In genomic region chr21:27700974-27701614, GRCh38 we compare ENCODE assay signal across 8 cellular contexts.
DNase-seq lines count a peak whose midpoint lies in the region; ATAC-seq and TF ChIP-seq lines count a peak whose summit lies in the region.

No MANE protein-coding gene starts in this region.

- no peak overlapping the region for H3K4me3 ChIP-seq in Jurkat, Clone E6-1 (ENCODE audit: low read length)
- H3K4me3 ChIP-seq in Peyer's patch (no peak overlapping the region), fibroblast of villous mesenchyme (ENCODE audit: low read depth, low read length) (no peak overlapping the region), tibial artery (no peak overlapping the region)

- H3K36me3 ChIP-seq in Peyer's patch (no peaks in the 10 kb centered on the region), tibial artery (no peaks in the 10 kb centered on the region)

- no peaks in the 10 kb centered on the region for H3K9me3 Mint-ChIP-seq in activated T-helper 2 cell treated with anti-CD3 and anti-CD28 coated beads, Interferon-gamma antibody, Interleukin-2, Interleukin-4, amounts not matched to agents 10 μg/mL and 5 μg/mL and 100 μg/mL, durations not matched to agents 14 hours and 24 hours and 36 hours

- H3K4me3 Mint-ChIP-seq in activated T-helper 2 cell treated with anti-CD3 and anti-CD28 coated beads, Interferon-gamma antibody, Interleukin-2, Interleukin-4, amounts not matched to agents 10 μg/mL and 5 μg/mL and 100 μg/mL, durations not matched to agents 14 hours and 24 hours and 36 hours (ENCODE audit: low read depth) = no peak overlapping the region

- no peak for TF ChIP-seq POLR2A in Peyer's patch (IDR thresholded peaks at IDR 0.05)

- ATAC-seq in GM21723 (IDR thresholded peaks at IDR 0.05; ENCODE audit: unreplicated experiment) = no peak

- intact Hi-C loops in activated T-helper 2 cell treated with anti-CD3 and anti-CD28 coated beads, Interferon-gamma antibody, Interleukin-2, Interleukin-4, amounts not matched to agents 10 μg/mL and 5 μg/mL and 100 μg/mL, durations not matched to agents 14 hours and 24 hours and 36 hours (cut with micrococcal nuclease) = loop anchor here (1.0 kb wide), 1 partner anchor 851 kb away; no protein-coding TSS in a partner anchor
- intact Hi-C loops in tibial artery (cut with DNase I; ENCODE audit: low total_unique reads) = loop anchor here (10.0 kb wide), 2 partner anchors 736 to 1044 kb away; partner anchors contain the start of gene ADAMTS5

- H3K27ac Mint-ChIP-seq in activated T-helper 2 cell treated with anti-CD3 and anti-CD28 coated beads, Interferon-gamma antibody, Interleukin-2, Interleukin-4, amounts not matched to agents 10 μg/mL and 5 μg/mL and 100 μg/mL, durations not matched to agents 14 hours and 24 hours and 36 hours = no peak overlapping the region

- peak; percentile 69 for DNase-seq in Jurkat, Clone E6-1 (ENCODE audit: low read depth, low spot score)
- peak in 2 of 3 donors; percentile 77 to 88 for DNase-seq in Peyer's patch
- peak; percentile 37 for DNase-seq in activated T-helper 2 cell treated with anti-CD3 and anti-CD28 coated beads, Interferon-gamma antibody, Interleukin-2, Interleukin-4, amounts not matched to agents 10 μg/mL and 5 μg/mL and 100 μg/mL, durations not matched to agents 14 hours and 24 hours and 36 hours (ENCODE audit: low spot score)
- peak; percentile 90 for DNase-seq in fibroblast of villous mesenchyme (ENCODE audit: low read depth)
- peak; percentile 53 for DNase-seq in non-pigmented ciliary epithelial cell (ENCODE audit: low read depth)
- DNase-seq in tibial artery = peak; percentile 80 to 88

- H3K27ac ChIP-seq in Peyer's patch (no peak overlapping the region), tibial artery (no peak overlapping the region)

- H3K9me3 ChIP-seq in Peyer's patch = no peaks in the 10 kb centered on the region
- H3K9me3 ChIP-seq in tibial artery = no peaks in the 10 kb centered on the region

- H3K27me3 Mint-ChIP-seq in activated T-helper 2 cell treated with anti-CD3 and anti-CD28 coated beads, Interferon-gamma antibody, Interleukin-2, Interleukin-4, amounts not matched to agents 10 μg/mL and 5 μg/mL and 100 μg/mL, durations not matched to agents 14 hours and 24 hours and 36 hours (ENCODE audit: low read depth) = no peaks in the 10 kb centered on the region

- TF ChIP-seq CTCF in GM12873 (IDR thresholded peaks at IDR 0.05; ENCODE audit: insufficient read depth, low read depth, low read length, missing control alignments) (peak; percentile 60), Peyer's patch (IDR thresholded peaks at IDR 0.05) (peak in 5 of 6 experiments; percentile 30 to 81 (median 77)), fibroblast of villous mesenchyme (IDR thresholded peaks at IDR 0.05; ENCODE audit: insufficient read depth, low read depth, low read length) (peak; percentile 84), tibial artery (IDR thresholded peaks at IDR 0.05) (peak; percentile 82 to 92)

- H3K4me1 Mint-ChIP-seq in activated T-helper 2 cell treated with anti-CD3 and anti-CD28 coated beads, Interferon-gamma antibody, Interleukin-2, Interleukin-4, amounts not matched to agents 10 μg/mL and 5 μg/mL and 100 μg/mL, durations not matched to agents 14 hours and 24 hours and 36 hours (ENCODE audit: low read depth) = no peaks in the 10 kb centered on the region

- no peaks in the 10 kb centered on the region for H3K36me3 Mint-ChIP-seq in activated T-helper 2 cell treated with anti-CD3 and anti-CD28 coated beads, Interferon-gamma antibody, Interleukin-2, Interleukin-4, amounts not matched to agents 10 μg/mL and 5 μg/mL and 100 μg/mL, durations not matched to agents 14 hours and 24 hours and 36 hours (ENCODE audit: low read depth)

- H3K27me3 ChIP-seq in Peyer's patch = no peaks in the 10 kb centered on the region
- H3K27me3 ChIP-seq in tibial artery = no peaks in the 10 kb centered on the region

- no peaks in the 10 kb centered on the region for H3K4me1 ChIP-seq in Peyer's patch
- no peaks in the 10 kb centered on the region for H3K4me1 ChIP-seq in tibial artery

Comparison
In these comparisons a context has a peak if more than half of its experiments do, and no peak if none do; other contexts are left out.
1. DNase-seq: peak in every context shown above with its lines; median percentile 90 in fibroblast of villous mesenchyme; 84 in tibial artery; 82 in Peyer's patch; 69 in Jurkat, Clone E6-1; 53 in non-pigmented ciliary epithelial cell; 37 in activated T-helper 2 cell treated with anti-CD3 and anti-CD28 coated beads, Interferon-gamma antibody, Interleukin-2, Interleukin-4, amounts not matched to agents 10 μg/mL and 5 μg/mL and 100 μg/mL, durations not matched to agents 14 hours and 24 hours and 36 hours.